ENCODE assay signal across 1 cellular context in genomic region chr7:139133335-139134139, GRCh38.
TF ChIP-seq lines count a peak whose summit lies in the region.

No MANE protein-coding gene starts in this region.

TF ChIP-seq in K562, 482 proteins besides CTCF, POLR2A, EP300 and RAD21 (continued from another document):
- peak; percentile 83 for TF ChIP-seq JUND (IDR thresholded peaks at IDR 0.05; ENCODE audit: borderline replicate concordance, low read depth, low read length)
- TF ChIP-seq JUND (tag; IDR thresholded peaks at IDR 0.05; ENCODE audit: borderline replicate concordance, low read depth, low read length), result peak; percentile 77; the same call in 2 of the 3 replicates
- peak; percentile 74 for TF ChIP-seq ZNF239 (CRISPR knock-in tag; IDR thresholded peaks at IDR 0.05)
- no peak for TF ChIP-seq TSC22D4 (tag; IDR thresholded peaks at IDR 0.05)
- TF ChIP-seq RERE (CRISPR knock-in tag; IDR thresholded peaks at IDR 0.05; ENCODE audit: borderline replicate concordance), result no peak
- peak; percentile 72 for TF ChIP-seq GATAD2B (IDR thresholded peaks at IDR 0.05; ENCODE audit: borderline replicate concordance)
- TF ChIP-seq EHMT2 (IDR thresholded peaks at IDR 0.05), result peak; percentile 88
- TF ChIP-seq ZNF347 (CRISPR knock-in tag; IDR thresholded peaks at IDR 0.05; ENCODE audit: low read depth), result no peak
- no peak for TF ChIP-seq ASH1L (IDR thresholded peaks at IDR 0.05; ENCODE audit: borderline replicate concordance, low read depth, partially characterized antibody)
- TF ChIP-seq BCL6 (CRISPR knock-in tag; IDR thresholded peaks at IDR 0.05), result no peak
- no peak for TF ChIP-seq FOS (IDR thresholded peaks at IDR 0.05; ENCODE audit: extremely low read depth, insufficient read length)
- no peak; the same call in 1 of the 2 replicates for TF ChIP-seq HOXB6 (CRISPR knock-in tag; IDR thresholded peaks at IDR 0.05; ENCODE audit: borderline replicate concordance)
- TF ChIP-seq ZNF133 (CRISPR knock-in tag; IDR thresholded peaks at IDR 0.05), result no peak
- TF ChIP-seq ZBTB43 (CRISPR knock-in tag; IDR thresholded peaks at IDR 0.05), result 0 out of 2 replicates have a peak, but pooled peaks have one; percentile 66
- peak; percentile 77 for TF ChIP-seq SMAD4 (CRISPR knock-in tag; conservative IDR thresholded peaks at IDR 0.05)
- TF ChIP-seq LEF1 (IDR thresholded peaks at IDR 0.05), result peak; percentile 70
- peak; percentile 81 for TF ChIP-seq BCOR (IDR thresholded peaks at IDR 0.05)
- TF ChIP-seq BRCA1 (IDR thresholded peaks at IDR 0.05), result no peak
- no peak for TF ChIP-seq BRCA1 (CRISPR knock-in tag; IDR thresholded peaks at IDR 0.05)
- peak; percentile 52 for TF ChIP-seq REST (CRISPR knock-in tag; IDR thresholded peaks at IDR 0.05; ENCODE audit: low read depth)
- no peak for TF ChIP-seq USF2 (CRISPR knock-in tag; IDR thresholded peaks at IDR 0.05)
- TF ChIP-seq NR3C1 (CRISPR knock-in tag; IDR thresholded peaks at IDR 0.05), result no peak
- TF ChIP-seq MIER1 (IDR thresholded peaks at IDR 0.05; ENCODE audit: low read depth), result no peak
- no peak for TF ChIP-seq SRSF3 (IDR thresholded peaks at IDR 0.05; ENCODE audit: insufficient read depth, low read length)
- TF ChIP-seq MLX (CRISPR knock-in tag; conservative IDR thresholded peaks at IDR 0.05), result no peak
- peak; percentile 14 to 63; a peak in 1 of 4 replicates for TF ChIP-seq FOXA3 (CRISPR knock-in tag; conservative IDR thresholded peaks at IDR 0.05 in 1 of 2, IDR thresholded peaks at IDR 0.05 in 1 of 2)
- peak; percentile 83; the same call in 1 of the 2 replicates for TF ChIP-seq JUN (IDR thresholded peaks at IDR 0.05; ENCODE audit: borderline replicate concordance, low read depth, low read length)
- TF ChIP-seq JUN (CRISPR knock-in tag; IDR thresholded peaks at IDR 0.05; ENCODE audit: borderline replicate concordance), result peak; percentile 88; the same call in 1 of the 2 replicates
- no peak for TF ChIP-seq ZNF398 (CRISPR knock-in tag; IDR thresholded peaks at IDR 0.05)
- TF ChIP-seq BCLAF1 (IDR thresholded peaks at IDR 0.05; ENCODE audit: borderline replicate concordance in 1 of 2, control insufficient read depth in 1 of 2, low read depth in 2 of 2, low read length in 1 of 2), result peak in 1 of 2 experiments; percentile 97; a peak in 2 of 4 replicates
- no peak; the same call in 1 of the 2 replicates for TF ChIP-seq HEY1 (CRISPR knock-in tag; IDR thresholded peaks at IDR 0.05; ENCODE audit: borderline replicate concordance)
- no peak for TF ChIP-seq EWSR1 (IDR thresholded peaks at IDR 0.05; ENCODE audit: borderline replicate concordance, low read depth, partially characterized antibody)
- TF ChIP-seq HBP1 (CRISPR knock-in tag; IDR thresholded peaks at IDR 0.05), result peak; percentile 79; the same call in 1 of the 2 replicates
- no peak for TF ChIP-seq KLF1 (tag; IDR thresholded peaks at IDR 0.05)
- no peak for TF ChIP-seq POLR2AphosphoS2 (IDR thresholded peaks at IDR 0.05; ENCODE audit: low read length)
- peak; percentile 52 to 96; a peak in 3 of 4 replicates for TF ChIP-seq RCOR1 (IDR thresholded peaks at IDR 0.05; ENCODE audit: borderline replicate concordance in 1 of 2, low read depth in 2 of 2, low read length in 2 of 2)
- TF ChIP-seq ZNF586 (CRISPR knock-in tag; conservative IDR thresholded peaks at IDR 0.05), result no peak
